In genomic region chr19:13225973-13226865, GRCh38 we compare ENCODE assay signal across 1 cellular context.
TF ChIP-seq lines count a peak whose summit lies in the region.

No MANE protein-coding gene starts in this region.

TF ChIP-seq in HEK293, 187 proteins besides CTCF, POLR2A, EP300 and RAD21 (continued from another document):
- TF ChIP-seq, protein P1, sequence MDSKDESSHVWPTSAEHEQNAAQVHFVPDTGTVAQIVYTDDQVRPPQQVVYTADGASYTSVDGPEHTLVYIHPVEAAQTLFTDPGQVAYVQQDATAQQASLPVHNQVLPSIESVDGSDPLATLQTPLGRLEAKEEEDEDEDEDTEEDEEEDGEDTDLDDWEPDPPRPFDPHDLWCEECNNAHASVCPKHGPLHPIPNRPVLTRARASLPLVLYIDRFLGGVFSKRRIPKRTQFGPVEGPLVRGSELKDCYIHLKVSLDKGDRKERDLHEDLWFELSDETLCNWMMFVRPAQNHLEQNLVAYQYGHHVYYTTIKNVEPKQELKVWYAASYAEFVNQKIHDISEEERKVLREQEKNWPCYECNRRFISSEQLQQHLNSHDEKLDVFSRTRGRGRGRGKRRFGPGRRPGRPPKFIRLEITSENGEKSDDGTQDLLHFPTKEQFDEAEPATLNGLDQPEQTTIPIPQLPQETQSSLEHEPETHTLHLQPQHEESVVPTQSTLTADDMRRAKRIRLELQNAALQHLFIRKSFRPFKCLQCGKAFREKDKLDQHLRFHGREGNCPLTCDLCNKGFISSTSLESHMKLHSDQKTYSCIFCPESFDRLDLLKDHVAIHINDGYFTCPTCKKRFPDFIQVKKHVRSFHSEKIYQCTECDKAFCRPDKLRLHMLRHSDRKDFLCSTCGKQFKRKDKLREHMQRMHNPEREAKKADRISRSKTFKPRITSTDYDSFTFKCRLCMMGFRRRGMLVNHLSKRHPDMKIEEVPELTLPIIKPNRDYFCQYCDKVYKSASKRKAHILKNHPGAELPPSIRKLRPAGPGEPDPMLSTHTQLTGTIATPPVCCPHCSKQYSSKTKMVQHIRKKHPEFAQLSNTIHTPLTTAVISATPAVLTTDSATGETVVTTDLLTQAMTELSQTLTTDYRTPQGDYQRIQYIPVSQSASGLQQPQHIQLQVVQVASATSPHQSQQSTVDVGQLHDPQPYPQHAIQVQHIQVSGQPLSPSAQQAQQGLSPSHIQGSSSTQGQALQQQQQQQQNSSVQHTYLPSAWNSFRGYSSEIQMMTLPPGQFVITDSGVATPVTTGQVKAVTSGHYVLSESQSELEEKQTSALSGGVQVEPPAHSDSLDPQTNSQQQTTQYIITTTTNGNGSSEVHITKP (tag by site-specific recombination; IDR thresholded peaks at IDR 0.05): peak; percentile 32; the same call in 1 of the 2 replicates
